26 cellular contexts compared by ENCODE assay signal in the genomic region with DNA sequence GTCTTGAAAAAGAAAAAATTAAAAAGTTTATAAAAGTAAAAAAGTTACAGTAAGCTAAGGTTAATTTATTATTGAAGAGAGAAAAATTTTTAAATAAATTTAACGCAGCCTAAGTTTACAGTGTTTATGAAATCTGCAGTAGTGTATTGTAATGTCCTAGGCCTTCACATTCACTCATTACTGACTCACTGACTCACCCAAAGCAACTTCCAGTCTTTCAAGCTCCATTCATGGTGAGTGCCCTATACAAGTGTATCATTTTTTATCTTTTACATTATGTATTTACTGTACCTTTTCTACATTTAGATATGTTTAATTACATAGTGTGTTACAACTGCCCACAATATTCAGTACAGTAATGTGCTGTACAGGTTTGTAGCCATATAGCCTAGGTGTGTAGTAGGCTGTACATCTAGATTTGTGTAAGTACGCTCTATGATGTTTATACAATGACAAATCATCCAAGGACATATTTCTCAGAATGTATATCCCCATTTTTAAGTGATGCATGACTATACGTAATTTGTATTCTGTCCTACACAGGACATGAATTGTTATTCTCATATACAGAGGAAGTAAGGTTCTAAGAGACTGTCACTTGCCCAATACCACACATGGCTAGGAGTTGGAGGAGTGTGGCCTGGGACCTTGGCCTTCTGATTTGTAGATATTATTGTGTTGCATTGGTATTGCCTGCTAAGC. TPM values are rescaled to one million over a fixed set of nuclear protein-coding genes. Genes with fewer than 3 reads are reported as not detected.
"Had no signal": no experiment of that assay in that cellular context is flagged by ENCODE, and none has a peak within 500 bp of the region (broad histone marks: within the 10 kb centered on the region; RNA-seq: fewer than 3 reads in every experiment).

No MANE protein-coding gene starts in this region.

- H3K4me3 Mint-ChIP-seq: activated CD4-positive, alpha-beta T cell treated with anti-CD3 and anti-CD28 coated beads, Interleukin-2, amount 10 ng/mL, durations not matched to agents 7 days and 5 days; mesothelial cell of epicardium; nephron progenitor cell had no signal

- H3K27ac ChIP-seq: cardiac muscle cell, gastroesophageal sphincter, heart left ventricle, tibial artery, vagina had no signal

- H3K4me1 Mint-ChIP-seq: mesothelial cell of epicardium, nephron progenitor cell had no signal

- H3K4me1 ChIP-seq: gastroesophageal sphincter, heart left ventricle, tibial artery, vagina had no signal

- H3K36me3 ChIP-seq: cardiac muscle cell, gastroesophageal sphincter, heart left ventricle, tibial artery, vagina had no signal

- H3K27ac Mint-ChIP-seq: activated CD4-positive, alpha-beta T cell treated with anti-CD3 and anti-CD28 coated beads, Interleukin-2, amount 10 ng/mL, durations not matched to agents 7 days and 5 days; mesothelial cell of epicardium; nephron progenitor cell had no signal

- DNase-seq: activated CD4-positive, alpha-beta T cell treated with anti-CD3 and anti-CD28 coated beads, Interleukin-2, amount 10 ng/mL, durations not matched to agents 7 days and 5 days; activated CD8-positive, alpha-beta memory T cell treated with anti-CD3 and anti-CD28 coated beads, Interleukin-2, amount 50 U/mL, for 4 hours; activated effector memory CD4-positive, alpha-beta T cell treated with anti-CD3 and anti-CD28 coated beads, Interleukin-2, amount 50 U/mL, for 16 hours; activated naive CD4-positive, alpha-beta T cell treated with anti-CD3 and anti-CD28 coated beads, Interleukin-2, amount 50 U/mL, for 16 hours; activated T-cell treated with anti-CD3 and anti-CD28 coated beads, Interleukin-2, amount 50 U/mL, for 48 hours; effector memory CD4-positive, alpha-beta T cell; heart left ventricle; left ventricle myocardium superior; nephron progenitor cell; nucleus accumbens; posterior cingulate gyrus; retina; stimulated activated CD4-positive, alpha-beta T cell treated with anti-CD3 and anti-CD28 coated beads, Interleukin-12 subunit alpha, Interleukin-12 subunit beta, amount 100 ng/mL, for 4 hours; stimulated activated CD4-positive, alpha-beta T cell treated with anti-CD3 and anti-CD28 coated beads, Interleukin-1b, Interleukin-23, amount 100 ng/mL, for 48 hours; stimulated activated CD8-positive, alpha-beta memory T cell treated with anti-CD3 and anti-CD28 coated beads, Interleukin-4, amount 100 ng/mL, for 48 hours; stimulated activated naive CD8-positive, alpha-beta T cell treated with anti-CD3 and anti-CD28 coated beads, Interleukin-15, Interleukin-2, amounts not matched to agents 100 U/mL and 50 U/mL, for 24 hours; substantia nigra; tibial artery had no signal

- H3K27me3 ChIP-seq: cardiac muscle cell, gastroesophageal sphincter, heart left ventricle, tibial artery, vagina had no signal

- ATAC-seq: gastroesophageal sphincter; heart left ventricle; left ventricle myocardium superior; stimulated activated naive CD8-positive, alpha-beta T cell treated with anti-CD3 and anti-CD28 coated beads, Interleukin-15, Interleukin-2, amounts not matched to agents 100 U/mL and 50 U/mL, for 24 hours had no signal

- H3K4me3 ChIP-seq: cardiac muscle cell, gastroesophageal sphincter, heart left ventricle, tibial artery, vagina had no signal

- H3K9me3 ChIP-seq: gastroesophageal sphincter, heart left ventricle, tibial artery, vagina had no signal

- H3K9me3 Mint-ChIP-seq: activated CD4-positive, alpha-beta T cell treated with anti-CD3 and anti-CD28 coated beads, Interleukin-2, amount 10 ng/mL, durations not matched to agents 7 days and 5 days; mesothelial cell of epicardium; nephron progenitor cell had no signal

- H3K36me3 Mint-ChIP-seq: mesothelial cell of epicardium had no signal

RNA-seq across cellular contexts. Expression of a gene that starts 19.5 kb away (rescaled TPM):
- total RNA-seq: activated CD4-positive, alpha-beta T cell treated with anti-CD3 and anti-CD28 coated beads, Interleukin-2, amount 10 ng/mL, durations not matched to agents 7 days and 5 days; cardiac muscle cell; dermis blood vessel endothelial cell; endothelial cell of umbilical vein; gastroesophageal sphincter; heart left ventricle; left ventricle myocardium superior; mesothelial cell of epicardium; T-helper 1 cell treated with Interleukin-12 subunit alpha and Interleukin-12 subunit beta and Interleukin-4 antibody, amounts not matched to agents 30 ng/mL and 1 ng/mL, for 36 hours; vagina had no signal
- polyA plus RNA-seq: adipose tissue, cardiac muscle cell, endothelial cell of umbilical vein, heart left ventricle had no signal

RNA-seq across cellular contexts. Expression of a gene that starts 24.6 kb away (rescaled TPM):
- total RNA-seq: dermis blood vessel endothelial cell; left ventricle myocardium superior; T-helper 1 cell treated with Interleukin-12 subunit alpha and Interleukin-12 subunit beta and Interleukin-4 antibody, amounts not matched to agents 30 ng/mL and 1 ng/mL, for 36 hours had no signal
- polyA plus RNA-seq: heart left ventricle had no signal
